Comparison of ENCODE assay signal across 7 cellular contexts in genomic region chr7:76805262-76805661, GRCh38.
DNase-seq lines count a peak whose midpoint lies in the region; ATAC-seq and TF ChIP-seq lines count a peak whose summit lies in the region.
"Not testable (repeated sequence)": the region's sequence is repeated elsewhere in the genome, so short reads cannot be mapped to it uniquely, and the experiment has no call there.

No MANE protein-coding gene starts in this region.

- intact Hi-C loops in heart right ventricle (cut with DNase I); uterus (cut with DNase I; ENCODE audit: low total_unique reads): not testable (repeated sequence)

- peak; percentile 56 for DNase-seq in DMS53 (lab: John Stamatoyannopoulos, UW)
- DNase-seq in NCI-H345 (lab: John Stamatoyannopoulos, UW), result peak; percentile 1
- DNase-seq in dermis blood vessel endothelial cell, result peak; percentile 73
- peak; percentile 17 to 25 for DNase-seq in heart right ventricle
- peak; percentile 23 to 62 for DNase-seq in lung microvascular endothelial cell (ENCODE audit: low read depth in 2 of 2)
- DNase-seq in smooth muscle cell (lab: John Stamatoyannopoulos, UW; ENCODE audit: unreplicated experiment), result not testable (repeated sequence)
- peak; percentile 15 to 18 for DNase-seq in uterus

- not testable (repeated sequence) for H3F3A ChIP-seq in smooth muscle cell (ENCODE audit: low read depth)

- H3K79me2 ChIP-seq in smooth muscle cell (ENCODE audit: low read depth), result not testable (repeated sequence)

- H3K4me2 ChIP-seq in smooth muscle cell, result peak overlapping the region; percentile 70

- not testable (repeated sequence) for H2AFZ ChIP-seq in smooth muscle cell (ENCODE audit: low read depth)

- not testable (repeated sequence) for H4K20me1 ChIP-seq in smooth muscle cell (ENCODE audit: low read depth)

- peak in 4 of 8 donors; percentile 51 to 78 (median 58) for ATAC-seq in heart right ventricle

- not testable (repeated sequence) for H3K36me3 ChIP-seq in heart right ventricle; smooth muscle cell (ENCODE audit: low read depth); uterus

- 50 to 73% methylated on average over 1 of the region's 1 CpG for WGBS in heart right ventricle, 2 donors
- WGBS in smooth muscle cell (ENCODE audit: low lambda C conversion rate), result 87% methylated on average over 1 of the region's 1 CpG

- not testable (repeated sequence) for TF ChIP-seq CTCF in heart right ventricle (IDR thresholded peaks at IDR 0.05); smooth muscle cell (IDR thresholded peaks at IDR 0.05; ENCODE audit: borderline replicate concordance, insufficient read depth, poor library complexity, severe bottlenecking); uterus (IDR thresholded peaks at IDR 0.05)

- H3K4me3 ChIP-seq in heart right ventricle, result peak overlapping the region in 1 of 10 donors; percentile 21
- H3K4me3 ChIP-seq in smooth muscle cell, uterus: not testable (repeated sequence)

- H3K27ac ChIP-seq in heart right ventricle (peak overlapping the region in 5 of 10 donors; percentile 19 to 58 (median 54)), uterus (peak overlapping the region in 1 of 2 donors; percentile 20)
- H3K27ac ChIP-seq in smooth muscle cell (ENCODE audit: low read depth), result not testable (repeated sequence)

- peaks cover 0 to 24% (median 5%) of the 10 kb centered on the region in 9 donors for H3K4me1 ChIP-seq in heart right ventricle
- not testable (repeated sequence) for H3K4me1 ChIP-seq in smooth muscle cell (ENCODE audit: low read depth); uterus

- TF ChIP-seq POLR2A in uterus (IDR thresholded peaks at IDR 0.05), result not testable (repeated sequence)

- not testable (repeated sequence) for H3K9ac ChIP-seq in smooth muscle cell (ENCODE audit: low read depth)

- not testable (repeated sequence) for H3K27me3 ChIP-seq in heart right ventricle; smooth muscle cell (ENCODE audit: low read depth); uterus

- H3K9me3 ChIP-seq in heart right ventricle; smooth muscle cell (replicated peaks; ENCODE audit: low read depth); uterus: not testable (repeated sequence)
